ENCODE assay signal across 8 cellular contexts in the genomic region with DNA sequence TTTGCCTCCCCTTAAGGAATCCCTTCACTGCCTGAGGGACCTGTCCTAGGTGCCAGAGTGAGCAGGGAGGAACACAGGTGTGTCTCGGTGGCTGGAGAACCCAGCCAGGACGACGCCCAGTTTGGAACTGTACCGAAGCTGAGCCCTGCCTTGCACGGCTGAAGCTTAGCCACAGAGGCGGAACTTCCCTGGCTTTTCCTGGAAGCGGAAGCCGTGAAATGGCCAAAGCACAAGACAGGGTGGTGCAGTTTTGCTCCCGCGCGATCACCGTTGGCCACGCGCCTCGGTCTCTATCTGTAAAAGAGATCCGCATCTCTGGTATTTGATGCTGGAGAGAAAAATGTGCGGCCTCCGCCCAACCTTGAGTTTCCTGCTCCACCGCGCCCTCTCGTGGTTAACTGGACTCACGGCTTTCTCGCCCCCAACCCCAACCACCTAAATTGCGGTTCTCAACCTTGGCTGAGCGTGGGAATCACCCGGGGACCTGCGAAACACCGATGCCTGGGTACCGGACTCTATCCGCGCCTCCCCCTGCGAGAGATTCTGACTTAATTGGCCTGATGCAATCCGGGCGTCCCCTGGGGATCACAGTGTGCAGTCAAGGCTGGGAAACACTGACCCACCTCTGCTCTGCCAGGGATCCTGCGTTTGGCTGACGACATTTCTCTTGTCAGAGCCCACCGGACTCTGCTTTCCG.
DNase-seq lines count a peak whose midpoint lies in the region; ATAC-seq and TF ChIP-seq lines count a peak whose summit lies in the region.

No MANE protein-coding gene starts in this region.

- 10% methylated on average over 23 of the region's 38 CpGs for WGBS in right lobe of liver (ENCODE audit: insufficient coverage, low coverage, low lambda C conversion rate, missing lambda C conversion rate)

- ATAC-seq in HG03135 (IDR thresholded peaks at IDR 0.05; ENCODE audit: unreplicated experiment) (peak; percentile 67), right lobe of liver (peak; percentile 80 to 86 (median 84)), GM19324 (IDR thresholded peaks at IDR 0.05; ENCODE audit: low FRiP score, unreplicated experiment) (no peak)

- H3K9me3 ChIP-seq in right lobe of liver = no peaks in the 10 kb centered on the region

- intact Hi-C loops in dorsolateral prefrontal cortex (cut with DNase I) (loop anchor here (2.0 kb wide), 1 partner anchor 113 kb away; no protein-coding TSS in a partner anchor), right lobe of liver (cut with DNase I) (loop anchor here (5.0 kb wide), 2 partner anchors 110 to 115 kb away; no protein-coding TSS in a partner anchor)

- no peak for TF ChIP-seq POLR2A in right lobe of liver (IDR thresholded peaks at IDR 0.05)

- H3K27ac ChIP-seq in dorsolateral prefrontal cortex (peak overlapping the region in 46 of 59 donors; percentile 0 to 87 (median 62)), right lobe of liver (no peak overlapping the region)

- H3K27me3 ChIP-seq in dorsolateral prefrontal cortex (no peaks in the 10 kb centered on the region), right lobe of liver (peaks cover 0 to 8% of the 10 kb centered on the region in 2 donors)

- DNase-seq in NCI-H524 treated with DMSO at 0.1 percent for 48 hours (lab: John Stamatoyannopoulos, UW) (peak; percentile 64), dorsolateral prefrontal cortex (peak; percentile 59 to 82 (median 76)), right lobe of liver (peak; percentile 61 to 66 (median 65))
- DNase-seq in activated CD4-positive, alpha-beta T cell treated with anti-CD3 and anti-CD28 coated beads, Interleukin-2, amount 50 U/mL, for 4 hours = peak; percentile 84 to 88
- peak; percentile 88 for DNase-seq in stimulated activated CD4-positive, alpha-beta T cell treated with anti-CD3 and anti-CD28 coated beads, Interleukin-4, amount 100 ng/mL, for 1 hour

- peak overlapping the region; percentile 17 to 68 (median 48) for H3K4me3 ChIP-seq in dorsolateral prefrontal cortex
- peak overlapping the region in 1 of 3 donors; percentile 9 for H3K4me3 ChIP-seq in right lobe of liver

- H3K36me3 ChIP-seq in right lobe of liver = no peaks in the 10 kb centered on the region

- TF ChIP-seq CTCF in GM12872 (IDR thresholded peaks at IDR 0.05; ENCODE audit: insufficient read depth, low read depth, low read length) = peak; percentile 87
- peak; percentile 53 to 88 (median 80) for TF ChIP-seq CTCF in dorsolateral prefrontal cortex (IDR thresholded peaks at IDR 0.05 in 54 of 56, conservative IDR thresholded peaks at IDR 0.05 in 2 of 56; ENCODE audit: low read depth in 1 of 56, partially characterized antibody in 56 of 56)
- TF ChIP-seq CTCF in right lobe of liver (IDR thresholded peaks at IDR 0.05) = peak; percentile 71 to 78 (median 73)

- H3K4me1 ChIP-seq in right lobe of liver = no peaks in the 10 kb centered on the region

Comparison
In these comparisons a context has a peak if more than half of its experiments do, and no peak if none do; other contexts are left out.
1. H3K27ac ChIP-seq: peak in dorsolateral prefrontal cortex (46 of 59); none in right lobe of liver (0 of 3).
2. Peak in every context shown above with its lines, with median percentiles within 50 percentile points of each other: CTCF ChIP-seq and DNase-seq.